Comparison of ENCODE assay signal across 17 cellular contexts in the genomic region with DNA sequence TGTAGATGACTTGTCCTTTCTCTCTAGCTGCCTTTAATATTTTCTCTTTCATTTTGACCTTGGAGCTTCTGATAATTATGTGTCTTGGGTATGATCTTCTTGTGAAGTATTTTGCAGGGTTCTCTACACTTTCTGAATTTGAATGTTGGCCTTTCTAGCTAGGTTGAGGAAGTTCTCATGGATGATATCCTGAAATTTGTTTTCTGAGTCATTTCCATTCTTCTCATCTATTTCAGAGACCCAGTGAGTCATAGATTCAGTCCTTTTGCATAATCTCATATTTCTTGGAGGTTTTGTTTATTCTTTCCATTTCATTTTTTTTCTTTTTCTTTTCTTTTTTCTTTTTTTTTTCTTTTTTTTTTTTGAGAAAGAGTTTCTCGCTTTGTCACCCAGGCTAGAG.
DNase-seq lines count a peak whose midpoint lies in the region; ATAC-seq, FAIRE-seq and TF ChIP-seq lines count a peak whose summit lies in the region.
"Had no signal": no experiment of that assay in that cellular context is flagged by ENCODE, and none has a peak within 500 bp of the region (broad histone marks: within the 10 kb centered on the region; RNA-seq: fewer than 3 reads in every experiment).

No MANE protein-coding gene starts in this region.

- BruUV-seq in PC-3 (replicated peaks; lab: Mats Ljungman, UMichigan), result no TSS peak

- H3K27me3 ChIP-seq in PC-3 (ENCODE audit: low read length), result no peaks in the 10 kb centered on the region

- no peak overlapping the region for H3K4me2 ChIP-seq in PC-3 (ENCODE audit: low read length)
- H3K4me2 ChIP-seq: PC-9 had no signal

- H2AFZ ChIP-seq in PC-3 (ENCODE audit: low read length), result no peak overlapping the region
- H2AFZ ChIP-seq: PC-9 had no signal

- H3K27ac ChIP-seq in PC-3 (ENCODE audit: low read length), result peak overlapping the region; percentile 44; the same call in 1 of the 2 replicates
- H3K27ac ChIP-seq: PC-9, SK-N-MC had no signal

- H3K79me2 ChIP-seq in PC-3 (ENCODE audit: low read length), result no peaks in the 10 kb centered on the region

- H3K36me3 ChIP-seq in PC-3 (ENCODE audit: low read depth, low read length), result no peaks in the 10 kb centered on the region

- no peaks in the 10 kb centered on the region for H3F3A ChIP-seq in PC-3 (ENCODE audit: low read length, unreplicated experiment)

- CTCF ChIA-PET in PC-3 (lab: Charles Lee), result no interaction called here

- no peaks in the 10 kb centered on the region for H3K9me3 ChIP-seq in PC-3 (ENCODE audit: low read length)

- FAIRE-seq in GM19239 (lab: Jason Lieb, UNC), result no peak
- FAIRE-seq: H54, K562 had no signal

- no peaks in the 10 kb centered on the region for H4K20me1 ChIP-seq in PC-3 (ENCODE audit: low read length)

- POLR2A ChIA-PET in PC-3 (lab: Charles Lee; ENCODE audit: unreplicated experiment), result no interaction called here

- no peaks in the 10 kb centered on the region for H3K9me2 ChIP-seq in PC-3 (replicated peaks; ENCODE audit: low read length)

- peaks cover 3% of the 10 kb centered on the region; the same call in 1 of the 2 replicates for H3K4me1 ChIP-seq in PC-3 (ENCODE audit: insufficient read depth, low read length)

- TF ChIP-seq CTCF in PC-3 (conservative IDR thresholded peaks at IDR 0.05; ENCODE audit: low read depth, low read length), result no peak

- no peak overlapping the region for H3K9ac ChIP-seq in PC-3 (ENCODE audit: low read length)

- ATAC-seq in PC-3, result peak; percentile 74
- ATAC-seq: K562 had no signal

- peak; percentile 19 for DNase-seq in GM04503 (ENCODE audit: low read depth)
- DNase-seq in PC-3, result peak; percentile 44
- DNase-seq in dedifferentiated amniotic fluid mesenchymal stem cell (ENCODE audit: extremely low spot score), result peak; percentile 31
- peak; percentile 3 for DNase-seq in stromal cell of bone marrow (ENCODE audit: low read depth)
- no peak for DNase-seq in GM19238 (ENCODE audit: insufficient read length, low spot score)
- DNase-seq in activated T-cell treated with anti-CD3 and anti-CD28 coated beads for 4 hours, result no peak
- DNase-seq in GM19239 (ENCODE audit: insufficient read length, low spot score), result no peak
- DNase-seq: CD4-positive, alpha-beta memory T cell; DND-41; NCI-H1092 treated with DMSO at 0.1 percent for 48 hours; NCI-H187; NCI-H446; NCI-H748 treated with DMSO at 0.1 percent for 48 hours; PC-9 had no signal

- intact Hi-C loops in PC-3 (cut with micrococcal nuclease), result no loop called here

- no peak overlapping the region for H3K4me3 ChIP-seq in PC-3 (ENCODE audit: low read length)
- H3K4me3 ChIP-seq: K562, PC-9, SK-N-MC had no signal

Comparison
In these comparisons a context has a peak if more than half of its experiments do, and no peak if none do; other contexts are left out.
1. DNase-seq: peak in GM04503 (single experiment), PC-3 (single experiment), dedifferentiated amniotic fluid mesenchymal stem cell (single experiment) and stromal cell of bone marrow (single experiment); none in GM19238 (single experiment), activated T-cell treated with anti-CD3 and anti-CD28 coated beads for 4 hours (single experiment) and GM19239 (single experiment).